In the genomic region with DNA sequence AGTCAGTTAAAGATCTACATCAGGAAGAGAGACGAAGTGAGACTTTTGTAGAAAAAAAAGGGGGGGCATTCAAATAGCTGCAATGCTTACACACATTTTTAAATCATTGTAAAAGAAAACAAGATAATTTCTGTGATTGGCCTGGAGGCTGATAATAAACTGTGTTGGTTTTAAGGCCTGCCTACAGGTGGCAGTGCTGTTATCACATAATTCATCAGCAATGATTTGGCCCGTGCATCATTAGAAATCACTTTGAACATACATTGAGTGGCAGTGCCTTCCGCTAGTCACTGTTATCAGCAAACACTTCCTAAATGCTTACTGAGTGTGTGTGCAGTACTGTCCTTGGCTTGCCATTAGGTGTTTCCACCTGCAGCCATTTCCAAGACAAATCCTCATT, we compare ENCODE assay signal across 9 cellular contexts.
A peak's percentile ranks its signal among the peaks of the same experiment; 100 is the strongest.
DNase-seq lines count a peak whose midpoint lies in the region; TF ChIP-seq lines count a peak whose summit lies in the region.
"Had no signal": no experiment of that assay in that cellular context is flagged by ENCODE, and none has a peak within 500 bp of the region (broad histone marks: within the 10 kb centered on the region; RNA-seq: fewer than 3 reads in every experiment).

No MANE protein-coding gene starts in this region.

- TF ChIP-seq CTCF in cardiac fibroblast (IDR thresholded peaks at IDR 0.05; ENCODE audit: low read depth, low read length), result peak; percentile 26
- peak; percentile 54 for TF ChIP-seq CTCF in osteocyte (IDR thresholded peaks at IDR 0.05)
- TF ChIP-seq CTCF in esophagus muscularis mucosa (IDR thresholded peaks at IDR 0.05), result peak in 1 of 3 experiments; percentile 23

- H3K27me3 Mint-ChIP-seq in osteocyte (ENCODE audit: unreplicated experiment), result no peaks in the 10 kb centered on the region
- H3K27me3 Mint-ChIP-seq: central memory CD8-positive, alpha-beta T cell had no signal

- no peaks in the 10 kb centered on the region for H3K9me3 ChIP-seq in esophagus muscularis mucosa

- peak; percentile 19 for DNase-seq in GM03348 (ENCODE audit: low spot score)
- DNase-seq in NCI-H1436 (lab: John Stamatoyannopoulos, UW), result peak; percentile 49
- DNase-seq in cardiac fibroblast (ENCODE audit: low read depth in 2 of 2), result peak in 1 of 2 donors; percentile 45
- no peak for DNase-seq in osteocyte (ENCODE audit: extremely low spot score, unreplicated experiment)
- no peak for DNase-seq in NCI-H1694 (lab: John Stamatoyannopoulos, UW)
- DNase-seq in DMS79 treated with DMSO at 0.1 percent for 48 hours (lab: John Stamatoyannopoulos, UW), result no peak
- no peak for DNase-seq in esophagus muscularis mucosa (ENCODE audit: extremely low spot score)

- no peak overlapping the region for H3K27ac ChIP-seq in esophagus muscularis mucosa (replicated peaks in 1 of 4)

- peaks cover 23% of the 10 kb centered on the region for H3K4me1 Mint-ChIP-seq in osteocyte (ENCODE audit: unreplicated experiment)
- H3K4me1 Mint-ChIP-seq: central memory CD8-positive, alpha-beta T cell had no signal

- WGBS in esophagus muscularis mucosa, result 39% methylated on average over 3 of the region's 3 CpGs

- H3K36me3 Mint-ChIP-seq in osteocyte (ENCODE audit: unreplicated experiment), result no peaks in the 10 kb centered on the region
- H3K36me3 Mint-ChIP-seq: mesothelial cell of epicardium had no signal

- H3K27me3 ChIP-seq in esophagus muscularis mucosa, result no peaks in the 10 kb centered on the region

- no peak for TF ChIP-seq POLR2A in esophagus muscularis mucosa (IDR thresholded peaks at IDR 0.05; ENCODE audit: low read depth)

- peaks cover 4% of the 10 kb centered on the region for H3K9me3 Mint-ChIP-seq in osteocyte (ENCODE audit: unreplicated experiment)

- H3K4me3 ChIP-seq in cardiac fibroblast (replicated peaks in 1 of 2; ENCODE audit: low read depth in 2 of 2, low read length in 2 of 2) (no peak overlapping the region), esophagus muscularis mucosa (no peak overlapping the region)

- no peak for TF ChIP-seq EP300 in esophagus muscularis mucosa (IDR thresholded peaks at IDR 0.05)

- intact Hi-C loops in esophagus muscularis mucosa (cut with DNase I), result no loop called here

- H3K4me1 ChIP-seq in esophagus muscularis mucosa, result peaks cover 0 to 3% (median 2%) of the 10 kb centered on the region in 4 donors

- H3K4me3 Mint-ChIP-seq in osteocyte (ENCODE audit: unreplicated experiment), result no peak overlapping the region
- H3K4me3 Mint-ChIP-seq: central memory CD8-positive, alpha-beta T cell; mesothelial cell of epicardium had no signal

- no peaks in the 10 kb centered on the region for H3K36me3 ChIP-seq in esophagus muscularis mucosa

- H3K27ac Mint-ChIP-seq in osteocyte (ENCODE audit: unreplicated experiment), result no peak overlapping the region
- H3K27ac Mint-ChIP-seq: mesothelial cell of epicardium had no signal

Comparison
In these comparisons a context has a peak if more than half of its experiments do, and no peak if none do; other contexts are left out.
1. DNase-seq: peak in GM03348 (single experiment) and NCI-H1436 (single experiment); none in osteocyte (single experiment), NCI-H1694 (single experiment), DMS79 treated with DMSO at 0.1 percent for 48 hours (single experiment) and esophagus muscularis mucosa (single experiment).